In the genomic region with DNA sequence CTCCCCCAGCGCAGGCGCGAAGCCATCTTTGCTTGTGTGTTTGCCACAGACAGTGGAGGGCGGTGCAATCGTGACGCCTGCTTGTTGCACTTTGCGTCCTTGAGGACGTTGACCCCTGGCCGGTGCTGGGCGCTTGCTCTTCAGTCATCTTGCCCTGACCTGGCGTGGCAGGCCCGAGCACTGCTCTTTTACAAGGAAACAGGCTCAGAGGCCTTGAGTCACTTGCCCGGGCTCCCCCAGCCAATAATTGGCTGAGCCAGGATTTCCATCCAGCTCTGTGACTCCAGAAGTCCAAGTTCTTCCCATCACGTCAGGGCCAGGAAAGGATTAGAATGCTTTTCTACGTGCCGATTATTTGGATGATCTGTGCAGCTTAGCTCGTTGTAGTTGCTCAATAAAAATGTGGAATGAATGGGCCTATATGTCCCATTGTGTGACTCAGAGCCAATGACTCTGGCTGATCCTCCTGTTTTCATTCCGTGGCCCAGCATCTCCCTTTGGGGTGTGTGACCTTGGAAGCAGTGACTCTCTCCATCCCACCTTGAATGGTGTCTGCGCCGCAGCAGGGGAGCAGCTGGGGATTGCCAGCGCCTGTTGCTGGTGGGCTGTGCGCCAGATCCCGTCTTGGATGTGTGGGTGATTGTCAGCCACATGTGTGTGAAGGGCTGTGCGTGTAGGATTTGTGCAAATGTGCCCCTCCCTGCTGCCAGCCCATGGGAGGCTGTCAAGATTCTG, we compare ENCODE assay signal across 1 cellular context.
A peak's percentile ranks its signal among the peaks of the same experiment; 100 is the strongest.
TF ChIP-seq lines count a peak whose summit lies in the region.

No MANE protein-coding gene starts in this region.

TF ChIP-seq in HepG2, 621 proteins besides CTCF, POLR2A, EP300 and RAD21 (continued from another document and continues in another):
- TF ChIP-seq CHCHD3 (CRISPR knock-in tag; IDR thresholded peaks at IDR 0.05), result no peak
- TF ChIP-seq HINFP (CRISPR knock-in tag; IDR thresholded peaks at IDR 0.05; ENCODE audit: low read depth), result 0 out of 2 replicates have a peak, but pooled peaks have one; percentile 34
- TF ChIP-seq KMT2A (CRISPR knock-in tag; IDR thresholded peaks at IDR 0.05), result 0 out of 2 replicates have a peak, but pooled peaks have one; percentile 51
- TF ChIP-seq NCOR1 (IDR thresholded peaks at IDR 0.05; ENCODE audit: borderline replicate concordance, low read length), result peak; percentile 90
- no peak for TF ChIP-seq SP1 (IDR thresholded peaks at IDR 0.05)
- TF ChIP-seq SP1 (CRISPR knock-in tag; IDR thresholded peaks at IDR 0.05), result peak; percentile 36; the same call in 1 of the 2 replicates
- TF ChIP-seq KLF15 (CRISPR knock-in tag; IDR thresholded peaks at IDR 0.05; ENCODE audit: borderline replicate concordance), result no peak
- no peak for TF ChIP-seq SRSF1 (optimal IDR thresholded peaks at IDR 0.05; ENCODE audit: low read depth, low read length)
- TF ChIP-seq, protein P1, sequence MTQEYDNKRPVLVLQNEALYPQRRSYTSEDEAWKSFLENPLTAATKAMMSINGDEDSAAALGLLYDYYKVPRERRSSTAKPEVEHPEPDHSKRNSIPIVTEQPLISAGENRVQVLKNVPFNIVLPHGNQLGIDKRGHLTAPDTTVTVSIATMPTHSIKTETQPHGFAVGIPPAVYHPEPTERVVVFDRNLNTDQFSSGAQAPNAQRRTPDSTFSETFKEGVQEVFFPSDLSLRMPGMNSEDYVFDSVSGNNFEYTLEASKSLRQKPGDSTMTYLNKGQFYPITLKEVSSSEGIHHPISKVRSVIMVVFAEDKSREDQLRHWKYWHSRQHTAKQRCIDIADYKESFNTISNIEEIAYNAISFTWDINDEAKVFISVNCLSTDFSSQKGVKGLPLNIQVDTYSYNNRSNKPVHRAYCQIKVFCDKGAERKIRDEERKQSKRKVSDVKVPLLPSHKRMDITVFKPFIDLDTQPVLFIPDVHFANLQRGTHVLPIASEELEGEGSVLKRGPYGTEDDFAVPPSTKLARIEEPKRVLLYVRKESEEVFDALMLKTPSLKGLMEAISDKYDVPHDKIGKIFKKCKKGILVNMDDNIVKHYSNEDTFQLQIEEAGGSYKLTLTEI (CRISPR knock-in tag; conservative IDR thresholded peaks at IDR 0.05), result no peak
- no peak for TF ChIP-seq NAIF1 (CRISPR knock-in tag; IDR thresholded peaks at IDR 0.05; ENCODE audit: borderline replicate concordance)
- no peak for TF ChIP-seq ELF4 (CRISPR knock-in tag; IDR thresholded peaks at IDR 0.05; ENCODE audit: borderline replicate concordance)
- TF ChIP-seq EEA1 (CRISPR knock-in tag; IDR thresholded peaks at IDR 0.05; ENCODE audit: borderline replicate concordance), result no peak
- no peak for TF ChIP-seq RBAK (CRISPR knock-in tag; IDR thresholded peaks at IDR 0.05)
- no peak for TF ChIP-seq NFE2L2 (IDR thresholded peaks at IDR 0.05; ENCODE audit: low read length)
- no peak for TF ChIP-seq NFYB (CRISPR knock-in tag; IDR thresholded peaks at IDR 0.05)
- TF ChIP-seq AHDC1 (CRISPR knock-in tag; IDR thresholded peaks at IDR 0.05; ENCODE audit: borderline replicate concordance), result peak; percentile 50; the same call in 1 of the 2 replicates
- peak; percentile 47; the same call in 1 of the 2 replicates for TF ChIP-seq ZNF703 (CRISPR knock-in tag; IDR thresholded peaks at IDR 0.05; ENCODE audit: borderline replicate concordance)
- TF ChIP-seq, protein P2, sequence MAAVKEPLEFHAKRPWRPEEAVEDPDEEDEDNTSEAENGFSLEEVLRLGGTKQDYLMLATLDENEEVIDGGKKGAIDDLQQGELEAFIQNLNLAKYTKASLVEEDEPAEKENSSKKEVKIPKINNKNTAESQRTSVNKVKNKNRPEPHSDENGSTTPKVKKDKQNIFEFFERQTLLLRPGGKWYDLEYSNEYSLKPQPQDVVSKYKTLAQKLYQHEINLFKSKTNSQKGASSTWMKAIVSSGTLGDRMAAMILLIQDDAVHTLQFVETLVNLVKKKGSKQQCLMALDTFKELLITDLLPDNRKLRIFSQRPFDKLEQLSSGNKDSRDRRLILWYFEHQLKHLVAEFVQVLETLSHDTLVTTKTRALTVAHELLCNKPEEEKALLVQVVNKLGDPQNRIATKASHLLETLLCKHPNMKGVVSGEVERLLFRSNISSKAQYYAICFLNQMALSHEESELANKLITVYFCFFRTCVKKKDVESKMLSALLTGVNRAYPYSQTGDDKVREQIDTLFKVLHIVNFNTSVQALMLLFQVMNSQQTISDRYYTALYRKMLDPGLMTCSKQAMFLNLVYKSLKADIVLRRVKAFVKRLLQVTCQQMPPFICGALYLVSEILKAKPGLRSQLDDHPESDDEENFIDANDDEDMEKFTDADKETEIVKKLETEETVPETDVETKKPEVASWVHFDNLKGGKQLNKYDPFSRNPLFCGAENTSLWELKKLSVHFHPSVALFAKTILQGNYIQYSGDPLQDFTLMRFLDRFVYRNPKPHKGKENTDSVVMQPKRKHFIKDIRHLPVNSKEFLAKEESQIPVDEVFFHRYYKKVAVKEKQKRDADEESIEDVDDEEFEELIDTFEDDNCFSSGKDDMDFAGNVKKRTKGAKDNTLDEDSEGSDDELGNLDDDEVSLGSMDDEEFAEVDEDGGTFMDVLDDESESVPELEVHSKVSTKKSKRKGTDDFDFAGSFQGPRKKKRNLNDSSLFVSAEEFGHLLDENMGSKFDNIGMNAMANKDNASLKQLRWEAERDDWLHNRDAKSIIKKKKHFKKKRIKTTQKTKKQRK (IDR thresholded peaks at IDR 0.05; ENCODE audit: low read length), result no peak
- no peak for TF ChIP-seq PCBP2 (optimal IDR thresholded peaks at IDR 0.05; ENCODE audit: low read depth, low read length, poor library complexity, severe bottlenecking)
- peak; percentile 89 for TF ChIP-seq BCL6 (CRISPR knock-in tag; IDR thresholded peaks at IDR 0.05)
- TF ChIP-seq MAZ (IDR thresholded peaks at IDR 0.05; ENCODE audit: borderline replicate concordance, low read depth, low read length), result 0 out of 2 replicates have a peak, but pooled peaks have one; percentile 42
- TF ChIP-seq MAZ (CRISPR knock-in tag; IDR thresholded peaks at IDR 0.05; ENCODE audit: low read depth), result peak; percentile 73
- TF ChIP-seq PAWR (CRISPR knock-in tag; IDR thresholded peaks at IDR 0.05; ENCODE audit: borderline replicate concordance), result no peak
- TF ChIP-seq ZNF75D (CRISPR knock-in tag; IDR thresholded peaks at IDR 0.05; ENCODE audit: borderline replicate concordance), result no peak
- no peak for TF ChIP-seq MAF1 (CRISPR knock-in tag; IDR thresholded peaks at IDR 0.05; ENCODE audit: borderline replicate concordance)
- no peak for TF ChIP-seq ZNF724P (CRISPR knock-in tag; IDR thresholded peaks at IDR 0.05; ENCODE audit: borderline replicate concordance)
- no peak for TF ChIP-seq ZNF296 (CRISPR knock-in tag; conservative IDR thresholded peaks at IDR 0.05)
- no peak for TF ChIP-seq ZXDC (CRISPR knock-in tag; IDR thresholded peaks at IDR 0.05)
- TF ChIP-seq ZFYVE20 (CRISPR knock-in tag; IDR thresholded peaks at IDR 0.05; ENCODE audit: borderline replicate concordance, low read depth), result no peak
- TF ChIP-seq GFI1 (CRISPR knock-in tag; IDR thresholded peaks at IDR 0.05; ENCODE audit: borderline replicate concordance), result peak; percentile 87; the same call in 1 of the 2 replicates
- peak; percentile 67; the same call in 1 of the 2 replicates for TF ChIP-seq ZNF121 (CRISPR knock-in tag; IDR thresholded peaks at IDR 0.05)
- TF ChIP-seq ZNF367 (CRISPR knock-in tag; IDR thresholded peaks at IDR 0.05; ENCODE audit: borderline replicate concordance), result no peak
- TF ChIP-seq, protein P3, sequence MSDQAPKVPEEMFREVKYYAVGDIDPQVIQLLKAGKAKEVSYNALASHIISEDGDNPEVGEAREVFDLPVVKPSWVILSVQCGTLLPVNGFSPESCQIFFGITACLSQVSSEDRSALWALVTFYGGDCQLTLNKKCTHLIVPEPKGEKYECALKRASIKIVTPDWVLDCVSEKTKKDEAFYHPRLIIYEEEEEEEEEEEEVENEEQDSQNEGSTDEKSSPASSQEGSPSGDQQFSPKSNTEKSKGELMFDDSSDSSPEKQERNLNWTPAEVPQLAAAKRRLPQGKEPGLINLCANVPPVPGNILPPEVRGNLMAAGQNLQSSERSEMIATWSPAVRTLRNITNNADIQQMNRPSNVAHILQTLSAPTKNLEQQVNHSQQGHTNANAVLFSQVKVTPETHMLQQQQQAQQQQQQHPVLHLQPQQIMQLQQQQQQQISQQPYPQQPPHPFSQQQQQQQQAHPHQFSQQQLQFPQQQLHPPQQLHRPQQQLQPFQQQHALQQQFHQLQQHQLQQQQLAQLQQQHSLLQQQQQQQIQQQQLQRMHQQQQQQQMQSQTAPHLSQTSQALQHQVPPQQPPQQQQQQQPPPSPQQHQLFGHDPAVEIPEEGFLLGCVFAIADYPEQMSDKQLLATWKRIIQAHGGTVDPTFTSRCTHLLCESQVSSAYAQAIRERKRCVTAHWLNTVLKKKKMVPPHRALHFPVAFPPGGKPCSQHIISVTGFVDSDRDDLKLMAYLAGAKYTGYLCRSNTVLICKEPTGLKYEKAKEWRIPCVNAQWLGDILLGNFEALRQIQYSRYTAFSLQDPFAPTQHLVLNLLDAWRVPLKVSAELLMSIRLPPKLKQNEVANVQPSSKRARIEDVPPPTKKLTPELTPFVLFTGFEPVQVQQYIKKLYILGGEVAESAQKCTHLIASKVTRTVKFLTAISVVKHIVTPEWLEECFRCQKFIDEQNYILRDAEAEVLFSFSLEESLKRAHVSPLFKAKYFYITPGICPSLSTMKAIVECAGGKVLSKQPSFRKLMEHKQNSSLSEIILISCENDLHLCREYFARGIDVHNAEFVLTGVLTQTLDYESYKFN (CRISPR knock-in tag; conservative IDR thresholded peaks at IDR 0.05), result peak; percentile 90
- no peak for TF ChIP-seq PAF1 (CRISPR knock-in tag; IDR thresholded peaks at IDR 0.05)
- peak; percentile 97 for TF ChIP-seq HNF4A (CRISPR knock-in tag; IDR thresholded peaks at IDR 0.05)
- peak; percentile 79 for TF ChIP-seq CEBPB (IDR thresholded peaks at IDR 0.05; ENCODE audit: borderline replicate concordance, low read depth, low read length)
- TF ChIP-seq, protein P4, sequence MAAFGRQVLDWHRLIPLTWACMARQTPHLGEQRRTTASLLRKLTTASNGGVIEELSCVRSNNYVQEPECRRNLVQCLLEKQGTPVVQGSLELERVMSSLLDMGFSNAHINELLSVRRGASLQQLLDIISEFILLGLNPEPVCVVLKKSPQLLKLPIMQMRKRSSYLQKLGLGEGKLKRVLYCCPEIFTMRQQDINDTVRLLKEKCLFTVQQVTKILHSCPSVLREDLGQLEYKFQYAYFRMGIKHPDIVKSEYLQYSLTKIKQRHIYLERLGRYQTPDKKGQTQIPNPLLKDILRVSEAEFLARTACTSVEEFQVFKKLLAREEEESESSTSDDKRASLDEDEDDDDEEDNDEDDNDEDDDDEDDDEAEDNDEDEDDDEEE (CRISPR knock-in tag; IDR thresholded peaks at IDR 0.05), result no peak
